Comparison of ENCODE assay signal across 19 cellular contexts in genomic region chr1:6065093-6065878, GRCh38.
"Had no signal": no experiment of that assay in that cellular context is flagged by ENCODE, and none has a peak within 500 bp of the region (broad histone marks: within the 10 kb centered on the region; RNA-seq: fewer than 3 reads in every experiment).

No MANE protein-coding gene starts in this region.

- H3K27ac Mint-ChIP-seq: activated naive CD8-positive, alpha-beta T cell; activated T-cell treated with anti-CD3 and anti-CD28 coated beads, Interleukin-2, amount 50 U/mL, for 72 hours had no signal

- DNase-seq: activated CD4-positive, alpha-beta T cell treated with anti-CD3 and anti-CD28 coated beads for 1 hour; activated CD8-positive, alpha-beta memory T cell treated with anti-CD3 and anti-CD28 coated beads for 24 hours; activated CD8-positive, alpha-beta memory T cell treated with anti-CD3 and anti-CD28 coated beads, Interleukin-2, amount 50 U/mL, for 48 hours; activated effector memory CD4-positive, alpha-beta T cell treated with anti-CD3 and anti-CD28 coated beads, Interleukin-2, amount 50 U/mL, for 16 hours; activated T-cell treated with anti-CD3 and anti-CD28 coated beads, Interleukin-2, amount 50 U/mL, for 72 hours; foreskin keratinocyte; mammary epithelial cell; naive thymus-derived CD8-positive, alpha-beta T cell; ovary; sigmoid colon; spleen; stimulated activated CD8-positive, alpha-beta memory T cell treated with anti-CD3 and anti-CD28 coated beads, Interleukin-4, amount 100 ng/mL, for 48 hours; stimulated activated naive CD4-positive, alpha-beta T cell treated with Interleukin-2 at 50 U/mL for 16 hours; T-helper 2 cell; thyroid gland; WERI-Rb-1 had no signal

- H3K9me3 Mint-ChIP-seq: activated T-cell treated with anti-CD3 and anti-CD28 coated beads, Interleukin-2, amount 50 U/mL, for 72 hours; naive thymus-derived CD8-positive, alpha-beta T cell had no signal

- H3K9me3 ChIP-seq: ovary, sigmoid colon, spleen, thyroid gland had no signal

- H3K27me3 Mint-ChIP-seq: activated naive CD8-positive, alpha-beta T cell; naive thymus-derived CD8-positive, alpha-beta T cell had no signal

- H3K36me3 Mint-ChIP-seq: activated naive CD8-positive, alpha-beta T cell had no signal

- ATAC-seq: activated T-cell treated with anti-CD3 and anti-CD28 coated beads, Interleukin-2, amount 50 U/mL, for 72 hours; foreskin keratinocyte; left lobe of liver; naive thymus-derived CD8-positive, alpha-beta T cell had no signal

- H3K4me3 ChIP-seq: ovary, sigmoid colon, spleen, thyroid gland had no signal

- H3K27me3 ChIP-seq: ovary, sigmoid colon, thyroid gland had no signal

- H3K36me3 ChIP-seq: ovary, sigmoid colon, thyroid gland, WERI-Rb-1 had no signal

- H3K4me3 Mint-ChIP-seq: activated naive CD8-positive, alpha-beta T cell; activated T-cell treated with anti-CD3 and anti-CD28 coated beads, Interleukin-2, amount 50 U/mL, for 72 hours; naive thymus-derived CD8-positive, alpha-beta T cell had no signal

- H3K27ac ChIP-seq: foreskin keratinocyte, ovary, sigmoid colon, spleen, thyroid gland, WERI-Rb-1 had no signal

- H3K4me1 ChIP-seq: foreskin keratinocyte, sigmoid colon, spleen, thyroid gland had no signal

- FAIRE-seq: keratinocyte had no signal
